1 cellular context compared by ENCODE assay signal in the genomic region with DNA sequence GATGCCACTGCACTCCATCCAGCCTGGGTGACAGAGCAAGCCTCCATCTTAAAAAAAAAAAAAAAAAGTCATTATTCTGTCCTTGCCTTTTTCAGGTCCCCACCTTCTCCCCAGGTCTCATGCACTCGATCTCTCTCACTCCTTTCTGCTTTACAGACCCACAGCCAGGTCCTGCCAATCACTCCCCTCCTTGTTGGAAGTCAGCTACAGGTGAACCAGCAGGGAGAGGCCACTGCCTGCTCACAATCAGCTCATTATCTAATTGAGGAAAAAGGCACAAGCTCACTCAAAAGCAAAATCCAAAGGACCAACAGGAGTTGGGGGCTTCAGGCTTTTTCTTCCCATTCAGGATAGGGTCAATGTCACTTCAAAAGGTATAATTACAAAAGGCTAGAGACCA.
TF ChIP-seq lines count a peak whose summit lies in the region.

No MANE protein-coding gene starts in this region.

TF ChIP-seq in WTC11, 78 proteins besides CTCF, POLR2A, EP300 and RAD21 (continued from another document):
- TF ChIP-seq, protein P1, sequence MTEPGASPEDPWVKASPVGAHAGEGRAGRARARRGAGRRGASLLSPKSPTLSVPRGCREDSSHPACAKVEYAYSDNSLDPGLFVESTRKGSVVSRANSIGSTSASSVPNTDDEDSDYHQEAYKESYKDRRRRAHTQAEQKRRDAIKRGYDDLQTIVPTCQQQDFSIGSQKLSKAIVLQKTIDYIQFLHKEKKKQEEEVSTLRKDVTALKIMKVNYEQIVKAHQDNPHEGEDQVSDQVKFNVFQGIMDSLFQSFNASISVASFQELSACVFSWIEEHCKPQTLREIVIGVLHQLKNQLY (CRISPR knock-in tag; IDR thresholded peaks at IDR 0.05) = no peak
- TF ChIP-seq, protein P2, sequence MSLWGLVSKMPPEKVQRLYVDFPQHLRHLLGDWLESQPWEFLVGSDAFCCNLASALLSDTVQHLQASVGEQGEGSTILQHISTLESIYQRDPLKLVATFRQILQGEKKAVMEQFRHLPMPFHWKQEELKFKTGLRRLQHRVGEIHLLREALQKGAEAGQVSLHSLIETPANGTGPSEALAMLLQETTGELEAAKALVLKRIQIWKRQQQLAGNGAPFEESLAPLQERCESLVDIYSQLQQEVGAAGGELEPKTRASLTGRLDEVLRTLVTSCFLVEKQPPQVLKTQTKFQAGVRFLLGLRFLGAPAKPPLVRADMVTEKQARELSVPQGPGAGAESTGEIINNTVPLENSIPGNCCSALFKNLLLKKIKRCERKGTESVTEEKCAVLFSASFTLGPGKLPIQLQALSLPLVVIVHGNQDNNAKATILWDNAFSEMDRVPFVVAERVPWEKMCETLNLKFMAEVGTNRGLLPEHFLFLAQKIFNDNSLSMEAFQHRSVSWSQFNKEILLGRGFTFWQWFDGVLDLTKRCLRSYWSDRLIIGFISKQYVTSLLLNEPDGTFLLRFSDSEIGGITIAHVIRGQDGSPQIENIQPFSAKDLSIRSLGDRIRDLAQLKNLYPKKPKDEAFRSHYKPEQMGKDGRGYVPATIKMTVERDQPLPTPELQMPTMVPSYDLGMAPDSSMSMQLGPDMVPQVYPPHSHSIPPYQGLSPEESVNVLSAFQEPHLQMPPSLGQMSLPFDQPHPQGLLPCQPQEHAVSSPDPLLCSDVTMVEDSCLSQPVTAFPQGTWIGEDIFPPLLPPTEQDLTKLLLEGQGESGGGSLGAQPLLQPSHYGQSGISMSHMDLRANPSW (CRISPR knock-in tag; conservative IDR thresholded peaks at IDR 0.05; ENCODE audit: low read depth) = no peak
- no peak for TF ChIP-seq NR3C1 (CRISPR knock-in tag; conservative IDR thresholded peaks at IDR 0.05; ENCODE audit: low read depth)
- TF ChIP-seq, protein P3, sequence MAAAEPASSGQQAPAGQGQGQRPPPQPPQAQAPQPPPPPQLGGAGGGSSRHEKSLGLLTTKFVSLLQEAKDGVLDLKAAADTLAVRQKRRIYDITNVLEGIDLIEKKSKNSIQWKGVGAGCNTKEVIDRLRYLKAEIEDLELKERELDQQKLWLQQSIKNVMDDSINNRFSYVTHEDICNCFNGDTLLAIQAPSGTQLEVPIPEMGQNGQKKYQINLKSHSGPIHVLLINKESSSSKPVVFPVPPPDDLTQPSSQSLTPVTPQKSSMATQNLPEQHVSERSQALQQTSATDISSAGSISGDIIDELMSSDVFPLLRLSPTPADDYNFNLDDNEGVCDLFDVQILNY (CRISPR knock-in tag; IDR thresholded peaks at IDR 0.05) = no peak
- no peak for TF ChIP-seq NFYB (CRISPR knock-in tag; conservative IDR thresholded peaks at IDR 0.05; ENCODE audit: low read depth)
- TF ChIP-seq ZNF121 (CRISPR knock-in tag; IDR thresholded peaks at IDR 0.05) = no peak
- no peak for TF ChIP-seq FOXP1 (CRISPR knock-in tag; IDR thresholded peaks at IDR 0.05; ENCODE audit: borderline replicate concordance)
- TF ChIP-seq, protein P4, sequence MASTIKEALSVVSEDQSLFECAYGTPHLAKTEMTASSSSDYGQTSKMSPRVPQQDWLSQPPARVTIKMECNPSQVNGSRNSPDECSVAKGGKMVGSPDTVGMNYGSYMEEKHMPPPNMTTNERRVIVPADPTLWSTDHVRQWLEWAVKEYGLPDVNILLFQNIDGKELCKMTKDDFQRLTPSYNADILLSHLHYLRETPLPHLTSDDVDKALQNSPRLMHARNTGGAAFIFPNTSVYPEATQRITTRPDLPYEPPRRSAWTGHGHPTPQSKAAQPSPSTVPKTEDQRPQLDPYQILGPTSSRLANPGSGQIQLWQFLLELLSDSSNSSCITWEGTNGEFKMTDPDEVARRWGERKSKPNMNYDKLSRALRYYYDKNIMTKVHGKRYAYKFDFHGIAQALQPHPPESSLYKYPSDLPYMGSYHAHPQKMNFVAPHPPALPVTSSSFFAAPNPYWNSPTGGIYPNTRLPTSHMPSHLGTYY (CRISPR knock-in tag; IDR thresholded peaks at IDR 0.05) = no peak
